ENCODE assay signal across 9 cellular contexts in genomic region chr20:50513169-50514034, GRCh38. TPM values are rescaled to one million over a fixed set of nuclear protein-coding genes. Genes with fewer than 3 reads are reported as not detected.
A peak's percentile ranks its signal among the peaks of the same experiment; 100 is the strongest.
DNase-seq lines count a peak whose midpoint lies in the region; ATAC-seq and TF ChIP-seq lines count a peak whose summit lies in the region.
"Had no signal": no experiment of that assay in that cellular context is flagged by ENCODE, and none has a peak within 500 bp of the region (broad histone marks: within the 10 kb centered on the region; RNA-seq: fewer than 3 reads in every experiment).

No MANE protein-coding gene starts in this region.

- H3K36me3 ChIP-seq in gastrocnemius medialis (no peaks in the 10 kb centered on the region), MG63 (peaks cover 6% of the 10 kb centered on the region; the same call in 1 of the 2 replicates), WERI-Rb-1 (peaks cover 9% of the 10 kb centered on the region)
- H3K36me3 ChIP-seq: pancreas had no signal

- H3K4me3 Mint-ChIP-seq in T-helper 1 cell treated with Interleukin-12 subunit alpha and Interleukin-12 subunit beta and Interleukin-4 antibody, amounts not matched to agents 30 μg/mL and 1 μg/mL, for 36 hours: peak overlapping the region; percentile 97

- peaks cover 68 to 69% of the 10 kb centered on the region in 2 donors for H3K4me1 ChIP-seq in gastrocnemius medialis

- peak overlapping the region; percentile 66 to 99 (median 93) for H3K27ac ChIP-seq in gastrocnemius medialis
- H3K27ac ChIP-seq in WERI-Rb-1: no peak overlapping the region
- H3K27ac ChIP-seq: pancreas had no signal

- peaks cover 69% of the 10 kb centered on the region for H3K4me1 Mint-ChIP-seq in T-helper 1 cell treated with Interleukin-12 subunit alpha and Interleukin-12 subunit beta and Interleukin-4 antibody, amounts not matched to agents 30 μg/mL and 1 μg/mL, for 36 hours (ENCODE audit: low read depth)

- H3K27ac Mint-ChIP-seq in T-helper 1 cell treated with Interleukin-12 subunit alpha and Interleukin-12 subunit beta and Interleukin-4 antibody, amounts not matched to agents 30 μg/mL and 1 μg/mL, for 36 hours: peak overlapping the region; percentile 95

- no peaks in the 10 kb centered on the region for H3K9me3 Mint-ChIP-seq in T-helper 1 cell treated with Interleukin-12 subunit alpha and Interleukin-12 subunit beta and Interleukin-4 antibody, amounts not matched to agents 30 μg/mL and 1 μg/mL, for 36 hours

- TF ChIP-seq POLR2A in GM18505 (IDR thresholded peaks at IDR 0.05; ENCODE audit: borderline replicate concordance, extremely low read depth, insufficient read depth, insufficient read length) (peak; percentile 20), gastrocnemius medialis (IDR thresholded peaks at IDR 0.05) (no peak)

- ATAC-seq in GM18505 (IDR thresholded peaks at IDR 0.05; ENCODE audit: unreplicated experiment): no peak
- ATAC-seq in gastrocnemius medialis: peak in 1 of 2 donors; percentile 71
- ATAC-seq: pancreas had no signal

- no peaks in the 10 kb centered on the region for H3K9me3 ChIP-seq in gastrocnemius medialis
- H3K9me3 ChIP-seq in MG63: no peaks in the 10 kb centered on the region
- no peaks in the 10 kb centered on the region for H3K9me3 ChIP-seq in WERI-Rb-1 (ENCODE audit: severe bottlenecking)
- H3K9me3 ChIP-seq: pancreas had no signal

- H3K36me3 Mint-ChIP-seq in T-helper 1 cell treated with Interleukin-12 subunit alpha and Interleukin-12 subunit beta and Interleukin-4 antibody, amounts not matched to agents 30 μg/mL and 1 μg/mL, for 36 hours (ENCODE audit: low read depth): peaks cover 19% of the 10 kb centered on the region

- in situ Hi-C loops in gastrocnemius medialis (cut with MboI; ENCODE audit: low sequenced_read_pairs in 4 of 4): loop anchor here in 2 of 4 donors (5.0 kb wide), 1 partner anchor 59 kb away; no protein-coding TSS in a partner anchor

- peak overlapping the region; percentile 90 for H3K4me3 ChIP-seq in fibroblast of mammary gland (ENCODE audit: control insufficient read depth, low read depth, low read length)
- peak overlapping the region; percentile 24 to 100 (median 92) for H3K4me3 ChIP-seq in gastrocnemius medialis
- H3K4me3 ChIP-seq in MG63: no peak overlapping the region
- no peak overlapping the region for H3K4me3 ChIP-seq in WERI-Rb-1 (ENCODE audit: low read depth, low read length)
- H3K4me3 ChIP-seq: pancreas had no signal

- intact Hi-C loops in gastrocnemius medialis (cut with DNase I; ENCODE audit: low total_unique reads): loop anchor here (10.0 kb wide), 1 partner anchor 221 kb away; the partner anchor contains the start of gene PARD6B

- H3K27me3 Mint-ChIP-seq in T-helper 1 cell treated with Interleukin-12 subunit alpha and Interleukin-12 subunit beta and Interleukin-4 antibody, amounts not matched to agents 30 μg/mL and 1 μg/mL, for 36 hours (ENCODE audit: low read depth): no peaks in the 10 kb centered on the region

- DNase-seq in fibroblast of mammary gland (ENCODE audit: low read depth) (peak; percentile 88), gastrocnemius medialis (no peak), MG63 (no peak), WERI-Rb-1 (no peak), SKM-1 treated with dmso at 0.1 percent for 144 hours (lab: John Stamatoyannopoulos, UW; ENCODE audit: unreplicated experiment) (no peak), NCI-H1048 (lab: John Stamatoyannopoulos, UW) (no peak)
- DNase-seq: pancreas had no signal

- TF ChIP-seq CTCF in fibroblast of mammary gland (conservative IDR thresholded peaks at IDR 0.05; ENCODE audit: control insufficient read depth, insufficient read depth, low read depth, low read length): no peak
- TF ChIP-seq CTCF in gastrocnemius medialis (IDR thresholded peaks at IDR 0.05 in 4 of 5, conservative IDR thresholded peaks at IDR 0.05 in 1 of 5): no peak
- TF ChIP-seq CTCF in WERI-Rb-1 (IDR thresholded peaks at IDR 0.05; ENCODE audit: low read depth, low read length): no peak

- H3K27me3 ChIP-seq in gastrocnemius medialis (no peaks in the 10 kb centered on the region), MG63 (no peaks in the 10 kb centered on the region), WERI-Rb-1 (ENCODE audit: insufficient read depth, low read depth, severe bottlenecking) (no peaks in the 10 kb centered on the region)
- H3K27me3 ChIP-seq: pancreas had no signal

RNA-seq across cellular contexts. Expression of gene PTPN1, which starts 3.2 kb away (rescaled TPM):
- 10 to 100 TPM; 21.8 to 46.8 (median 44.4) TPM for total RNA-seq in gastrocnemius medialis
- 35.3 and 37.1 TPM in 2 replicates for total RNA-seq in MG63 (2014; rRNA removed; shearing (Covaris generic); ENCODE audit: low replicate concordance)

Comparison
In these comparisons a context has a peak if more than half of its experiments do, and no peak if none do; other contexts are left out.
1. H3K4me3 ChIP-seq: peak in fibroblast of mammary gland (single experiment) and gastrocnemius medialis (4 of 4); none in MG63 (single experiment) and WERI-Rb-1 (single experiment).